1 cellular context compared by ENCODE assay signal in genomic region chr2:60302377-60303126, GRCh38.
TF ChIP-seq lines count a peak whose summit lies in the region.

No MANE protein-coding gene starts in this region.

TF ChIP-seq in GM12878, 131 proteins besides CTCF, POLR2A, EP300 and RAD21 (continued from another document):
- TF ChIP-seq E2F8 (IDR thresholded peaks at IDR 0.05; ENCODE audit: low read depth, partially characterized antibody): no peak
- TF ChIP-seq TCF12 (IDR thresholded peaks at IDR 0.05; ENCODE audit: low read depth, low read length): no peak
- TF ChIP-seq TAF1 (IDR thresholded peaks at IDR 0.05; ENCODE audit: borderline replicate concordance, low read depth, low read length): no peak
- no peak for TF ChIP-seq ATF3 (IDR thresholded peaks at IDR 0.05; ENCODE audit: borderline replicate concordance, extremely low read depth, low read depth, low read length)
- no peak for TF ChIP-seq IKZF2 (IDR thresholded peaks at IDR 0.05)
